ENCODE assay signal across 28 cellular contexts in the genomic region with DNA sequence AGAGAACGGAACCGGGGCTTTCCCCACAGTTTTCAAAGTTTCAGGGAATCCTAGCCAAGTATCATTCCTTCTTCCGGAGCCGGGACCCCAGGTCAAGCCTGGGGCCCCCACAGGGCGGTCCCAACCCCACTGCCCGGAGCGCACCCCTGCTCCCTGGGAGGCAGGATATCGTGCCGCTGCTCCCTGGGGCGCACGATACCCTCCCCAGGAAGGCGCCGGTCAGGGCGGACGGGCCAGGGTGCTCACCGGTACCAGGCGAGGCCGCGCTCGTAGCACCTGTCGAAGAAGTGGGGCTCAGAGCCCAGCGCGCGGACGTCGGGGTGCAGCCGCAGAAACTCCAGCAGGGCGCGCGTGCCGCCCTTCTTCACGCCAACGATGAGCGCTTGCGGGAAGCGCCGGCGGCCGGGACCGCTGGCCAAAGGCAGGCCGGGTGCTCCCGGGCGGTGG. TPM values are rescaled to one million over a fixed set of nuclear protein-coding genes. Genes with fewer than 3 reads are reported as not detected.
A peak's percentile ranks its signal among the peaks of the same experiment; 100 is the strongest.
DNase-seq lines count a peak whose midpoint lies in the region; ATAC-seq and TF ChIP-seq lines count a peak whose summit lies in the region.
"Had no signal": no experiment of that assay in that cellular context is flagged by ENCODE, and none has a peak within 500 bp of the region (broad histone marks: within the 10 kb centered on the region; RNA-seq: fewer than 3 reads in every experiment).

No MANE protein-coding gene starts in this region.

- DNase-seq in DMS53 (lab: John Stamatoyannopoulos, UW) (peak; percentile 42), DMS53 treated with DMSO at 0.1 percent for 48 hours (lab: John Stamatoyannopoulos, UW; ENCODE audit: unreplicated experiment) (no peak), WTC11 (ENCODE audit: low spot score) (no peak), type B pancreatic cell (ENCODE audit: extremely low spot score, unreplicated experiment) (no peak), SK-N-DZ (ENCODE audit: low spot score) (no peak)
- DNase-seq in activated CD4-positive, alpha-beta T cell treated with anti-CD3 and anti-CD28 coated beads for 48 hours, result no peak
- no peak for DNase-seq in activated CD4-positive, alpha-beta memory T cell treated with anti-CD3 and anti-CD28 coated beads for 36 hours
- DNase-seq: activated effector memory CD4-positive, alpha-beta T cell treated with anti-CD3 and anti-CD28 coated beads, Interleukin-2, amount 50 U/mL, for 16 hours; AML-193; DND-41; erythroblast; left lung; midbrain; NCI-H1105; NCI-H2081 treated with DMSO at 0.1 percent for 48 hours; NCI-H524; psoas muscle; Right ventricle myocardium superior; stimulated activated CD4-positive, alpha-beta T cell treated with anti-CD3 and anti-CD28 coated beads, Interleukin-4, amount 100 ng/mL, for 1 hour; stimulated activated naive CD8-positive, alpha-beta T cell treated with anti-CD3 and anti-CD28 coated beads, Interleukin-15, Interleukin-2, amounts not matched to agents 100 U/mL and 50 U/mL, for 24 hours; T-helper 1 cell; tibial artery had no signal

- H3K36me3 Mint-ChIP-seq in WTC11 (no peaks in the 10 kb centered on the region), type B pancreatic cell (no peaks in the 10 kb centered on the region)
- no peaks in the 10 kb centered on the region for H3K36me3 Mint-ChIP-seq in activated CD4-positive, alpha-beta memory T cell treated with anti-CD3 and anti-CD28 coated beads for 36 hours
- H3K36me3 Mint-ChIP-seq: natural killer cell treated with Interleukin-12 subunit alpha and Interleukin-12 subunit beta and Interleukin-15 and Interleukin-18, amount 100 ng/mL, for 72 hours had no signal

- H3K27me3 Mint-ChIP-seq in WTC11 (ENCODE audit: low read depth) (peaks cover 81% of the 10 kb centered on the region), type B pancreatic cell (peaks cover 64% of the 10 kb centered on the region)
- H3K27me3 Mint-ChIP-seq in activated CD4-positive, alpha-beta memory T cell treated with anti-CD3 and anti-CD28 coated beads for 36 hours, result peaks cover 49% of the 10 kb centered on the region

- no peaks in the 10 kb centered on the region for H3K36me3 ChIP-seq in iPS-18a (ENCODE audit: control insufficient read depth, low read depth, low read length)
- H3K36me3 ChIP-seq: left lung, tibial artery had no signal

- H3K9me3 Mint-ChIP-seq in WTC11 (peaks cover 3% of the 10 kb centered on the region), type B pancreatic cell (no peaks in the 10 kb centered on the region)
- no peaks in the 10 kb centered on the region for H3K9me3 Mint-ChIP-seq in activated CD4-positive, alpha-beta memory T cell treated with anti-CD3 and anti-CD28 coated beads for 36 hours
- H3K9me3 Mint-ChIP-seq: natural killer cell treated with Interleukin-12 subunit alpha and Interleukin-12 subunit beta and Interleukin-15 and Interleukin-18, amount 100 ng/mL, for 72 hours had no signal

- intact Hi-C loops in activated CD4-positive, alpha-beta memory T cell treated with anti-CD3 and anti-CD28 coated beads for 36 hours (cut with micrococcal nuclease), result no loop called here

- POLR2A ChIA-PET in WTC11 (lab: Charles Lee), result no interaction called here
- POLR2A ChIA-PET in activated CD4-positive, alpha-beta memory T cell treated with anti-CD3 and anti-CD28 coated beads for 36 hours (lab: Charles Lee), result no interaction called here

- H3K27ac ChIP-seq in iPS-18a (ENCODE audit: low read length), result no peak overlapping the region
- H3K27ac ChIP-seq: 22Rv1, left lung, psoas muscle, tibial artery had no signal

- no peaks in the 10 kb centered on the region for H3K9me3 ChIP-seq in iPS-18a (ENCODE audit: control insufficient read depth, low read depth, low read length)
- H3K9me3 ChIP-seq: left lung, psoas muscle, tibial artery had no signal

- H3K27me3 ChIP-seq in iPS-18a (ENCODE audit: control insufficient read depth, insufficient read depth, low read length), result peaks cover 81% of the 10 kb centered on the region

- H3K27ac Mint-ChIP-seq in WTC11 (no peak overlapping the region), type B pancreatic cell (no peak overlapping the region)
- H3K27ac Mint-ChIP-seq in activated CD4-positive, alpha-beta memory T cell treated with anti-CD3 and anti-CD28 coated beads for 36 hours, result no peak overlapping the region
- H3K27ac Mint-ChIP-seq: natural killer cell treated with Interleukin-12 subunit alpha and Interleukin-12 subunit beta and Interleukin-15 and Interleukin-18, amount 100 ng/mL, for 72 hours had no signal

- peaks cover 35% of the 10 kb centered on the region for H3K4me1 Mint-ChIP-seq in WTC11
- peaks cover 9% of the 10 kb centered on the region for H3K4me1 Mint-ChIP-seq in type B pancreatic cell (ENCODE audit: unreplicated experiment)
- no peaks in the 10 kb centered on the region for H3K4me1 Mint-ChIP-seq in activated CD4-positive, alpha-beta memory T cell treated with anti-CD3 and anti-CD28 coated beads for 36 hours (ENCODE audit: low read depth)

- no peak for ATAC-seq in WTC11
- ATAC-seq: left lung; natural killer cell treated with Interleukin-12 subunit alpha and Interleukin-12 subunit beta and Interleukin-15 and Interleukin-18, amount 100 ng/mL, for 72 hours; stimulated activated naive CD8-positive, alpha-beta T cell treated with anti-CD3 and anti-CD28 coated beads, Interleukin-15, Interleukin-2, amounts not matched to agents 100 U/mL and 50 U/mL, for 24 hours had no signal

- H3K4me1 ChIP-seq in iPS-18a (ENCODE audit: control insufficient read depth, low read depth, low read length), result peaks cover 22% of the 10 kb centered on the region
- H3K4me1 ChIP-seq: psoas muscle had no signal

- peak overlapping the region; percentile 16 for H3K4me3 ChIP-seq in iPS-18a (ENCODE audit: low read length)
- H3K4me3 ChIP-seq: left lung, psoas muscle, smooth muscle cell, tibial artery had no signal

- no peak for TF ChIP-seq CTCF in WTC11 (IDR thresholded peaks at IDR 0.05)
- no peak for TF ChIP-seq CTCF in type B pancreatic cell (conservative IDR thresholded peaks at IDR 0.05)

- H3K9ac ChIP-seq in iPS-18a (ENCODE audit: low read length), result no peak overlapping the region

- CTCF ChIA-PET in WTC11 (lab: Charles Lee), result interaction anchor here (0.5 kb wide), 1 partner anchor 307 kb away, joined by 3 read pairs; no protein-coding TSS in a partner anchor
- CTCF ChIA-PET in activated CD4-positive, alpha-beta memory T cell treated with anti-CD3 and anti-CD28 coated beads for 36 hours (lab: Charles Lee), result no interaction called here

- H3K4me3 Mint-ChIP-seq in WTC11 (peak overlapping the region; percentile 55), type B pancreatic cell (peak overlapping the region; percentile 66)
- no peak overlapping the region for H3K4me3 Mint-ChIP-seq in activated CD4-positive, alpha-beta memory T cell treated with anti-CD3 and anti-CD28 coated beads for 36 hours
- H3K4me3 Mint-ChIP-seq: natural killer cell treated with Interleukin-12 subunit alpha and Interleukin-12 subunit beta and Interleukin-15 and Interleukin-18, amount 100 ng/mL, for 72 hours had no signal

TF ChIP-seq in WTC11, 78 proteins besides CTCF, POLR2A, EP300 and RAD21 (continues in another document):
- no peak for TF ChIP-seq TEAD1 (CRISPR knock-in tag; IDR thresholded peaks at IDR 0.05)
- TF ChIP-seq, protein P1, sequence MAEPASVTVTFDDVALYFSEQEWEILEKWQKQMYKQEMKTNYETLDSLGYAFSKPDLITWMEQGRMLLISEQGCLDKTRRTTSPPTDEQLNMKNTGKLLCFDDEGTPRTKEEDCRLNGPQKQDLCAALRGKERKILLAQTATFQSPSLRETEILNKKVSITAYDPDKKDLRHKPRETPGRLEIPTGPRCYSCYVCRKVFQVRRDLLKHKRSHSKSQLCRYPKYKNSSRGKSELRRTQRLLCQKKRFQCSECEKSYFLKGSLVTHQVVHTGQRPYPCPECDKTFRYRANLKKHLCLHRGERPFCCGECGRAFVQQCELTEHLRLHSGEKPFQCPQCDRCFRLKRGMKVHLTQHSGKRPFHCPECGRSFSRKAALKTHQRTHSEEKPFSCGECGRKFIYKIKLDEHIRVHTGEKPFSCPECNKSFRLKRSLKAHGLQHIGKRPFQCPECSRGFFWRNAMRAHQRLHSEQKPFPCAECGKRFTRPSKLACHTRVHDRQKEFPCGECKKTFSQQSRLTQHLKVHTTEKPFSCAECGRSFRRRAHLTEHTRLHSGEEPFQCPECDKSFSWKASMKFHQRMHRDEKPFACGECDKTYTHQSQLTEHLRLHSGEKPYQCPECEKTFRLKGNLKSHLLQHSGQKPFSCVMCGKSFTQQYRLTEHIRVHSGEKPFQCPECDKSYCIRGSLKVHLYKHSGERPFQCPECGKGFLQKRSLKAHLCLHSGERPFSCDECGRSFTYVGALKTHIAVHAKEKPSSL (CRISPR knock-in tag; conservative IDR thresholded peaks at IDR 0.05), result no peak

RNA-seq across cellular contexts. Expression of gene HS3ST6, which starts 0.5 kb away (rescaled TPM):
- 0.41 to 1.0 TPM (median 0.50 TPM) in 3 replicates for total RNA-seq in WTC11 (2021)
- total RNA-seq in type B pancreatic cell (ENCODE audit: low replicate concordance), result 1.3 and 5.6 TPM in 2 replicates
- polyA plus RNA-seq in SK-N-DZ (2014; cell fraction: cytosol; rRNA removed), result not detected in 2 replicates
- polyA plus RNA-seq in SK-N-DZ (2014; cell fraction: nucleus; rRNA removed), result not detected in 2 replicates
- total RNA-seq in activated CD4-positive, alpha-beta memory T cell treated with anti-CD3 and anti-CD28 coated beads for 36 hours, result not detected
- total RNA-seq: dermis microvascular lymphatic vessel endothelial cell; frontal cortex; natural killer cell treated with Interleukin-12 subunit alpha and Interleukin-12 subunit beta and Interleukin-15 and Interleukin-18, amount 100 ng/mL, for 72 hours; psoas muscle; Right ventricle myocardium superior; smooth muscle cell had no signal
- polyA plus RNA-seq: psoas muscle, smooth muscle cell had no signal

RNA-seq across cellular contexts. Expression of gene MSRB1, which starts 25.3 kb away (rescaled TPM):
- total RNA-seq in WTC11 (2021) (26.4 to 29.8 TPM (median 28.3 TPM) in 3 replicates), type B pancreatic cell (ENCODE audit: low replicate concordance) (34.8 and 37.7 TPM in 2 replicates)
- 7.4 and 16.8 TPM in 2 replicates for polyA plus RNA-seq in SK-N-DZ (2014; cell fraction: cytosol; rRNA removed)
- polyA plus RNA-seq in SK-N-DZ (2014; cell fraction: nucleus; rRNA removed), result 4.1 and 9.1 TPM in 2 replicates
- total RNA-seq in activated CD4-positive, alpha-beta memory T cell treated with anti-CD3 and anti-CD28 coated beads for 36 hours, result 10 to 100 TPM; 20.7 to 23.6 TPM

RNA-seq across cellular contexts. Expression of gene RPL3L, which starts 36.8 kb away (rescaled TPM):
- 0.77 to 1.1 TPM (median 0.96 TPM) in 3 replicates for total RNA-seq in WTC11 (2021)
- not detected in 2 replicates for total RNA-seq in type B pancreatic cell (ENCODE audit: low replicate concordance)
- not detected in 2 replicates for polyA plus RNA-seq in SK-N-DZ (2014; cell fraction: cytosol; rRNA removed)
- not detected in 2 replicates for polyA plus RNA-seq in SK-N-DZ (2014; cell fraction: nucleus; rRNA removed)
- total RNA-seq in activated CD4-positive, alpha-beta memory T cell treated with anti-CD3 and anti-CD28 coated beads for 36 hours, result not detected
- total RNA-seq: dermis microvascular lymphatic vessel endothelial cell, frontal cortex, smooth muscle cell had no signal

RNA-seq across cellular contexts. Expression of gene NDUFB10, which starts 41.6 kb away (rescaled TPM):
- total RNA-seq in WTC11 (2021) (200 to 228 TPM (median 205 TPM) in 3 replicates), type B pancreatic cell (ENCODE audit: low replicate concordance) (122 and 130 TPM in 2 replicates)
- 159 and 196 TPM in 2 replicates for polyA plus RNA-seq in SK-N-DZ (2014; cell fraction: cytosol; rRNA removed)
- 94.8 and 169 TPM in 2 replicates for polyA plus RNA-seq in SK-N-DZ (2014; cell fraction: nucleus; rRNA removed)
- total RNA-seq in activated CD4-positive, alpha-beta memory T cell treated with anti-CD3 and anti-CD28 coated beads for 36 hours, result 100 to 1,000 TPM; 122 to 125 TPM

RNA-seq across cellular contexts. Expression of gene MEIOB, which starts 45.7 kb away (rescaled TPM):
- total RNA-seq in WTC11 (2021) (1.4 to 3.9 TPM (median 3.3 TPM) in 3 replicates), type B pancreatic cell (ENCODE audit: low replicate concordance) (not detected in 2 replicates)
- 0.07 and 0.19 TPM in 2 replicates for polyA plus RNA-seq in SK-N-DZ (2014; cell fraction: cytosol; rRNA removed)
- 0.10 and 0.43 TPM in 2 replicates for polyA plus RNA-seq in SK-N-DZ (2014; cell fraction: nucleus; rRNA removed)
- not detected for total RNA-seq in activated CD4-positive, alpha-beta memory T cell treated with anti-CD3 and anti-CD28 coated beads for 36 hours
- total RNA-seq: dermis microvascular lymphatic vessel endothelial cell; left lung; natural killer cell treated with Interleukin-12 subunit alpha and Interleukin-12 subunit beta and Interleukin-15 and Interleukin-18, amount 100 ng/mL, for 72 hours; psoas muscle; Right ventricle myocardium superior had no signal
- polyA plus RNA-seq: psoas muscle had no signal
